In genomic region chr7:35519971-35520809, GRCh38 we compare ENCODE assay signal across 8 cellular contexts.
DNase-seq lines count a peak whose midpoint lies in the region; ATAC-seq and TF ChIP-seq lines count a peak whose summit lies in the region.

No MANE protein-coding gene starts in this region.

- H3K27ac ChIP-seq in CD4-positive, CD25-positive, alpha-beta regulatory T cell (ENCODE audit: insufficient read depth, low read length, poor library complexity, severe bottlenecking), result no peak overlapping the region
- H3K27ac ChIP-seq in right lobe of liver, result no peak overlapping the region

- H3K27ac Mint-ChIP-seq in CD4-positive, CD25-positive, alpha-beta regulatory T cell, result no peak overlapping the region

- no peaks in the 10 kb centered on the region for H3K9me3 Mint-ChIP-seq in CD4-positive, CD25-positive, alpha-beta regulatory T cell

- H3K4me3 Mint-ChIP-seq in CD4-positive, CD25-positive, alpha-beta regulatory T cell, result no peak overlapping the region

- DNase-seq in CD4-positive, CD25-positive, alpha-beta regulatory T cell, result peak; percentile 8 to 69 (median 51)
- peak; percentile 65 for DNase-seq in NCI-H2227 (lab: John Stamatoyannopoulos, UW; ENCODE audit: unreplicated experiment)
- peak; percentile 21 for DNase-seq in activated CD4-positive, CD25-positive, alpha-beta regulatory T cell treated with anti-CD3 and anti-CD28 coated beads, Interleukin-2, amount 50 U/mL, for 16 hours (ENCODE audit: low read depth, low spot score)
- DNase-seq in dermis blood vessel endothelial cell, result peak; percentile 74
- DNase-seq in right lobe of liver, result peak; percentile 65 to 83 (median 67)
- peak; percentile 4 for DNase-seq in stimulated activated naive CD4-positive, alpha-beta T cell treated with Interleukin-2 at 50 U/mL for 16 hours (lab: John Stamatoyannopoulos, UW)

- peaks cover 16% of the 10 kb centered on the region for H3K27me3 Mint-ChIP-seq in CD4-positive, CD25-positive, alpha-beta regulatory T cell

- TF ChIP-seq POLR2A in right lobe of liver (IDR thresholded peaks at IDR 0.05), result no peak

- 30% methylated on average over 14 of the region's 14 CpGs for WGBS in right lobe of liver (ENCODE audit: insufficient coverage, low coverage, low lambda C conversion rate, missing lambda C conversion rate)

- no peaks in the 10 kb centered on the region for H3K9me3 ChIP-seq in CD4-positive, CD25-positive, alpha-beta regulatory T cell (ENCODE audit: control insufficient read depth in 2 of 2, low read length in 2 of 2)
- H3K9me3 ChIP-seq in right lobe of liver, result no peaks in the 10 kb centered on the region

- peaks cover 3% of the 10 kb centered on the region for H3K27me3 ChIP-seq in CD4-positive, CD25-positive, alpha-beta regulatory T cell (ENCODE audit: control insufficient read depth, insufficient read depth, low read length)
- H3K27me3 ChIP-seq in right lobe of liver, result no peaks in the 10 kb centered on the region

- H3K4me1 ChIP-seq in CD4-positive, CD25-positive, alpha-beta regulatory T cell (ENCODE audit: control insufficient read depth, insufficient read depth, low read length, poor library complexity, severe bottlenecking), result no peaks in the 10 kb centered on the region
- H3K4me1 ChIP-seq in right lobe of liver, result no peaks in the 10 kb centered on the region

- TF ChIP-seq CTCF in right lobe of liver (IDR thresholded peaks at IDR 0.05), result peak; percentile 83 to 94 (median 90)

- peak; percentile 58 for ATAC-seq in CD4-positive, CD25-positive, alpha-beta regulatory T cell (ENCODE audit: low read depth in 2 of 2)
- ATAC-seq in GM19023 (IDR thresholded peaks at IDR 0.05; ENCODE audit: unreplicated experiment) (peak; percentile 73), HG03342 (IDR thresholded peaks at IDR 0.05; ENCODE audit: unreplicated experiment) (peak; percentile 96), right lobe of liver (peak; percentile 98 to 100 (median 100))

- H3K4me3 ChIP-seq in CD4-positive, CD25-positive, alpha-beta regulatory T cell (ENCODE audit: low read depth, low read length), result no peak overlapping the region
- no peak overlapping the region for H3K4me3 ChIP-seq in right lobe of liver

- H3K4me1 Mint-ChIP-seq in CD4-positive, CD25-positive, alpha-beta regulatory T cell, result peaks cover 0 to 3% (median 0%) of the 10 kb centered on the region in 4 donors

- no peaks in the 10 kb centered on the region for H3K36me3 Mint-ChIP-seq in CD4-positive, CD25-positive, alpha-beta regulatory T cell

- intact Hi-C loops in right lobe of liver (cut with DNase I), result loop anchor here in 1 of 2 donors (10.0 kb wide), 1 partner anchor 95 kb away; no protein-coding TSS in a partner anchor

- H3K36me3 ChIP-seq in CD4-positive, CD25-positive, alpha-beta regulatory T cell (ENCODE audit: control insufficient read depth, insufficient read depth, low read length), result no peaks in the 10 kb centered on the region
- no peaks in the 10 kb centered on the region for H3K36me3 ChIP-seq in right lobe of liver

Comparison
In these comparisons a context has a peak if more than half of its experiments do, and no peak if none do; other contexts are left out.
1. DNase-seq: peak in every context shown above with its lines; median percentile 74 in dermis blood vessel endothelial cell; 67 in right lobe of liver; 65 in NCI-H2227; 51 in CD4-positive, CD25-positive, alpha-beta regulatory T cell; 21 in activated CD4-positive, CD25-positive, alpha-beta regulatory T cell treated with anti-CD3 and anti-CD28 coated beads, Interleukin-2, amount 50 U/mL, for 16 hours; 4 in stimulated activated naive CD4-positive, alpha-beta T cell treated with Interleukin-2 at 50 U/mL for 16 hours.